Comparison of ENCODE assay signal across 8 cellular contexts in genomic region chr14:91511014-91511466, GRCh38. TPM values are rescaled to one million over a fixed set of nuclear protein-coding genes. Genes with fewer than 3 reads are reported as not detected.
A peak's percentile ranks its signal among the peaks of the same experiment; 100 is the strongest.
DNase-seq lines count a peak whose midpoint lies in the region; ATAC-seq, FAIRE-seq and TF ChIP-seq lines count a peak whose summit lies in the region.

No MANE protein-coding gene starts in this region.

- 0 out of 2 replicates have a peak, but pooled peaks cover 3% of the 10 kb centered on the region for H3K36me3 ChIP-seq in PC-9 (ENCODE audit: low read depth)
- H3K36me3 ChIP-seq in osteoblast (ENCODE audit: insufficient read depth, low read length) = no peaks in the 10 kb centered on the region

- H3K79me2 ChIP-seq in PC-9 (ENCODE audit: low read depth) = peaks cover 31% of the 10 kb centered on the region
- peaks cover 34% of the 10 kb centered on the region for H3K79me2 ChIP-seq in osteoblast (ENCODE audit: insufficient read depth, low read length)

- TF ChIP-seq POLR2A in A549 (IDR thresholded peaks at IDR 0.05; ENCODE audit: low read length) = no peak

- H3K27me3 ChIP-seq in PC-9 (ENCODE audit: insufficient read depth, low read depth) = no peaks in the 10 kb centered on the region
- no peaks in the 10 kb centered on the region for H3K27me3 ChIP-seq in osteoblast (ENCODE audit: insufficient read depth, low read length)

- BruUV-seq in PC-9 (replicated peaks; lab: Mats Ljungman, UMichigan) = no TSS peak

- H3K4me2 ChIP-seq in A549 (peak overlapping the region; percentile 84), PC-9 (peak overlapping the region; percentile 79), osteoblast (ENCODE audit: insufficient read depth, low read length) (peak overlapping the region; percentile 81)

- H3K27ac ChIP-seq in A549 = peak overlapping the region; percentile 98
- peak overlapping the region; percentile 95 for H3K27ac ChIP-seq in PC-9
- H3K27ac ChIP-seq in osteoblast (ENCODE audit: low read depth, low read length) = peak overlapping the region; percentile 89

- H2AFZ ChIP-seq in PC-9 (peak overlapping the region; percentile 87), osteoblast (ENCODE audit: low read length) (peak overlapping the region; percentile 89)

- peaks cover 14% of the 10 kb centered on the region; the same call in 1 of the 3 replicates for H3K4me1 ChIP-seq in A549
- H3K4me1 ChIP-seq in PC-9 (replicated peaks; ENCODE audit: insufficient read depth) = peaks cover 11% of the 10 kb centered on the region; the same call in 1 of the 2 replicates
- H3K4me1 ChIP-seq in osteoblast (ENCODE audit: insufficient read depth, low read length) = peaks cover 8% of the 10 kb centered on the region

- DNase-seq in A549 (ENCODE audit: low read depth in 1 of 2, low spot score in 1 of 2) (peak; percentile 28 to 55), GM12865 (ENCODE audit: low read depth) (no peak), PC-9 (no peak), epithelial cell of esophagus (ENCODE audit: low read depth) (no peak), osteoblast (ENCODE audit: insufficient read length, low spot score, missing footprints) (peak; percentile 81), retina (no peak)
- no peak for DNase-seq in stimulated activated CD4-positive, alpha-beta T cell treated with anti-CD3 and anti-CD28 coated beads, Interleukin-4, amount 100 ng/mL, for 1 hour

- POLR2A ChIA-PET in A549 (lab: Yijun Ruan, JAX) (interaction anchor here (1.0 kb wide), 1 partner anchor 64 kb away, joined by 3 read pairs; no protein-coding TSS in a partner anchor), PC-9 (lab: Charles Lee; ENCODE audit: unreplicated experiment) (no interaction called here)

- no peaks in the 10 kb centered on the region for H3K9me3 ChIP-seq in A549
- no peaks in the 10 kb centered on the region for H3K9me3 ChIP-seq in PC-9 (ENCODE audit: insufficient read depth, low read depth)
- H3K9me3 ChIP-seq in osteoblast (ENCODE audit: low read depth, low read length) = no peaks in the 10 kb centered on the region

- no peak for TF ChIP-seq EP300 in A549 (IDR thresholded peaks at IDR 0.05)

- H3K9me2 ChIP-seq in PC-9 (ENCODE audit: insufficient read depth) = no peaks in the 10 kb centered on the region

- 56% methylated on average over 12 of the region's 12 CpGs for WGBS in A549 (ENCODE audit: missing lambda C conversion rate)

- peaks cover 4% of the 10 kb centered on the region; the same call in 1 of the 2 replicates for H3F3A ChIP-seq in PC-9 (ENCODE audit: insufficient read depth, low read depth)

- no peak for TF ChIP-seq CTCF in A549 (IDR thresholded peaks at IDR 0.05)
- TF ChIP-seq CTCF in GM12865 (IDR thresholded peaks at IDR 0.05; ENCODE audit: insufficient read depth, low read depth, low read length, missing control alignments) = no peak
- no peak for TF ChIP-seq CTCF in PC-9 (conservative IDR thresholded peaks at IDR 0.05)
- no peak for TF ChIP-seq CTCF in epithelial cell of esophagus (IDR thresholded peaks at IDR 0.05; ENCODE audit: insufficient read depth, low read depth, low read length, missing control alignments)
- no peak for TF ChIP-seq CTCF in osteoblast (IDR thresholded peaks at IDR 0.05; ENCODE audit: extremely low read depth, low read depth, low read length)

- no peak for FAIRE-seq in A549 (lab: Jason Lieb, UNC)

- H3K4me3 ChIP-seq in A549 = peak overlapping the region; percentile 93
- H3K4me3 ChIP-seq in GM12865 (ENCODE audit: low read depth, low read length) = peak overlapping the region; percentile 64
- peak overlapping the region; percentile 92 for H3K4me3 ChIP-seq in PC-9
- H3K4me3 ChIP-seq in epithelial cell of esophagus (ENCODE audit: low read length) = peak overlapping the region; percentile 94
- H3K4me3 ChIP-seq in osteoblast (ENCODE audit: insufficient read depth, low read length) = peak overlapping the region; percentile 92

- ATAC-seq in A549 (peak; percentile 36 to 52; a peak in 5 of 6 replicates), HG03521 (IDR thresholded peaks at IDR 0.05; ENCODE audit: unreplicated experiment) (no peak)

- intact Hi-C loops in PC-9 (cut with micrococcal nuclease; ENCODE audit: unreplicated experiment) = no loop called here

- no peak for TF ChIP-seq RAD21 in A549 (conservative IDR thresholded peaks at IDR 0.05 in 1 of 2, IDR thresholded peaks at IDR 0.05 in 1 of 2)

- CTCF ChIA-PET in A549 (lab: Yijun Ruan, JAX) = interaction anchor here (0.6 kb wide), 1 partner anchor 1243 kb away, joined by 3 read pairs; no protein-coding TSS in a partner anchor
- CTCF ChIA-PET in PC-9 (lab: Charles Lee) = no interaction called here

- H4K20me1 ChIP-seq in PC-9 (ENCODE audit: insufficient read depth) = peaks cover 22% of the 10 kb centered on the region
- peaks cover 28% of the 10 kb centered on the region for H4K20me1 ChIP-seq in osteoblast (ENCODE audit: insufficient read depth, low read length)

TF ChIP-seq in A549, 52 proteins besides CTCF, POLR2A, EP300 and RAD21:
- TF ChIP-seq E2F6 (IDR thresholded peaks at IDR 0.05; ENCODE audit: borderline replicate concordance, low read depth) (no peak), CBX8 (IDR thresholded peaks at IDR 0.05) (no peak), HOXB5 (CRISPR knock-in tag; IDR thresholded peaks at IDR 0.05) (no peak), HOXB13 (CRISPR knock-in tag; IDR thresholded peaks at IDR 0.05; ENCODE audit: low read depth) (no peak), NFE2L2 (conservative IDR thresholded peaks at IDR 0.05; ENCODE audit: low read length) (no peak), USF2 (IDR thresholded peaks at IDR 0.05) (no peak), CHD2 (IDR thresholded peaks at IDR 0.05; ENCODE audit: low read length, partially characterized antibody) (no peak)
- TF ChIP-seq, protein P1, sequence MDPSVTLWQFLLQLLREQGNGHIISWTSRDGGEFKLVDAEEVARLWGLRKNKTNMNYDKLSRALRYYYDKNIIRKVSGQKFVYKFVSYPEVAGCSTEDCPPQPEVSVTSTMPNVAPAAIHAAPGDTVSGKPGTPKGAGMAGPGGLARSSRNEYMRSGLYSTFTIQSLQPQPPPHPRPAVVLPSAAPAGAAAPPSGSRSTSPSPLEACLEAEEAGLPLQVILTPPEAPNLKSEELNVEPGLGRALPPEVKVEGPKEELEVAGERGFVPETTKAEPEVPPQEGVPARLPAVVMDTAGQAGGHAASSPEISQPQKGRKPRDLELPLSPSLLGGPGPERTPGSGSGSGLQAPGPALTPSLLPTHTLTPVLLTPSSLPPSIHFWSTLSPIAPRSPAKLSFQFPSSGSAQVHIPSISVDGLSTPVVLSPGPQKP (IDR thresholded peaks at IDR 0.05; ENCODE audit: low read depth, low read length) = no peak

RNA-seq across cellular contexts. Expression of gene PPP4R3A, which starts 0.9 kb away (rescaled TPM):
- polyA plus RNA-seq in A549 (2011; rRNA removed) = 74.0 and 83.6 TPM in 2 replicates
- 27.6 and 30.6 TPM in 2 replicates for polyA plus RNA-seq in A549 (2012; cell fraction: cytosol; rRNA removed)
- 16.4 and 29.0 TPM in 2 replicates for polyA plus RNA-seq in A549 (2012; cell fraction: nucleus; rRNA removed)
- 69.5 to 75.1 TPM (median 71.0 TPM) in 3 replicates for polyA plus RNA-seq in A549 (2017; fragmentation: RNase III; extraction: RNeasy Plus Mini Kit Qiagen cat#74134 plus additional on column Dnase treatment)
- polyA minus RNA-seq in A549 (2011; rRNA and poly(A)+ RNA removed) = 33.3 and 44.9 TPM in 2 replicates
- total RNA-seq in PC-9 (2021) = 14.8 and 15.5 TPM in 2 replicates
- total RNA-seq in osteoblast = 43.4 and 49.2 TPM in 2 replicates

Comparison
In these comparisons a context has a peak if more than half of its experiments do, and no peak if none do; other contexts are left out.
1. DNase-seq: peak in A549 (2 of 2) and osteoblast (single experiment); none in GM12865 (single experiment), PC-9 (0 of 2), epithelial cell of esophagus (single experiment), retina (single experiment) and stimulated activated CD4-positive, alpha-beta T cell treated with anti-CD3 and anti-CD28 coated beads, Interleukin-4, amount 100 ng/mL, for 1 hour (single experiment).
2. Peak in every context shown above with its lines, with median percentiles within 50 percentile points of each other: H3K27ac ChIP-seq, H3K4me2 ChIP-seq and H3K4me3 ChIP-seq.